7 cellular contexts compared by ENCODE assay signal in genomic region chr7:75182354-75183026, GRCh38.
DNase-seq lines count a peak whose midpoint lies in the region; ATAC-seq and TF ChIP-seq lines count a peak whose summit lies in the region.
"Not testable (repeated sequence)": the region's sequence is repeated elsewhere in the genome, so short reads cannot be mapped to it uniquely, and the experiment has no call there.

No MANE protein-coding gene starts in this region.

- not testable (repeated sequence) for H3K4me1 Mint-ChIP-seq in activated B cell treated with CpG ODN at 0.5 μM for 24 hours

- not testable (repeated sequence) for H3K4me3 Mint-ChIP-seq in activated B cell treated with CpG ODN at 0.5 μM for 24 hours

- not testable (repeated sequence) for TF ChIP-seq CTCF in DND-41 (IDR thresholded peaks at IDR 0.05; ENCODE audit: borderline replicate concordance, extremely low read depth, low read length, poor library complexity, severe bottlenecking); activated B cell treated with CpG ODN at 0.5 μM for 24 hours (IDR thresholded peaks at IDR 0.05); heart right ventricle (IDR thresholded peaks at IDR 0.05)

- H3K27ac ChIP-seq in DND-41 (ENCODE audit: low read length); heart right ventricle: not testable (repeated sequence)

- POLR2A ChIA-PET in activated B cell treated with CpG ODN at 0.5 μM for 24 hours (lab: Charles Lee), result not testable (repeated sequence)

- ATAC-seq in DND-41 (ENCODE audit: insufficient read depth, low read depth) (peak; percentile 19; the same call in 1 of the 3 replicates), GM19351 (IDR thresholded peaks at IDR 0.05; ENCODE audit: unreplicated experiment) (peak; percentile 28), HG02759 (IDR thresholded peaks at IDR 0.05; ENCODE audit: unreplicated experiment) (peak; percentile 32), HG03045 (IDR thresholded peaks at IDR 0.05; ENCODE audit: unreplicated experiment) (peak; percentile 33), HG03571 (IDR thresholded peaks at IDR 0.05; ENCODE audit: unreplicated experiment) (peak; percentile 47), activated B cell treated with CpG ODN at 0.5 μM for 24 hours (ENCODE audit: low read depth) (peak; percentile 29), heart right ventricle (peak in 7 of 8 donors; percentile 5 to 75 (median 43))

- not testable (repeated sequence) for H3K27ac Mint-ChIP-seq in activated B cell treated with CpG ODN at 0.5 μM for 24 hours

- H3K9ac ChIP-seq in DND-41 (ENCODE audit: low read depth, low read length), result not testable (repeated sequence)

- H3K4me1 ChIP-seq in DND-41 (ENCODE audit: insufficient read depth, low read length); heart right ventricle: not testable (repeated sequence)

- H3K27me3 Mint-ChIP-seq in activated B cell treated with CpG ODN at 0.5 μM for 24 hours, result not testable (repeated sequence)

- H2AFZ ChIP-seq in DND-41 (ENCODE audit: low read depth, low read length), result not testable (repeated sequence)

- H3K36me3 Mint-ChIP-seq in activated B cell treated with CpG ODN at 0.5 μM for 24 hours (ENCODE audit: low read depth), result not testable (repeated sequence)

- H3K36me3 ChIP-seq in DND-41 (ENCODE audit: insufficient read depth, low read length); heart right ventricle: not testable (repeated sequence)

- H3K9me3 ChIP-seq in DND-41 (ENCODE audit: insufficient read depth, low read length, severe bottlenecking); heart right ventricle: not testable (repeated sequence)

- H3K27me3 ChIP-seq in DND-41 (ENCODE audit: insufficient read depth, low read length, poor library complexity); heart right ventricle: not testable (repeated sequence)

- H3K79me2 ChIP-seq in DND-41 (ENCODE audit: insufficient read depth, low read length), result not testable (repeated sequence)

- intact Hi-C loops in activated B cell treated with CpG ODN at 0.5 μM for 24 hours (cut with micrococcal nuclease); heart right ventricle (cut with DNase I): not testable (repeated sequence)

- CTCF ChIA-PET in activated B cell treated with CpG ODN at 0.5 μM for 24 hours (lab: Charles Lee), result not testable (repeated sequence)

- DNase-seq in DND-41, activated B cell treated with CpG ODN at 0.5 μM for 24 hours, heart right ventricle: not testable (repeated sequence)

- WGBS in heart right ventricle, 2 donors, result 80 to 89% methylated on average over 2 of the region's 14 CpGs

- not testable (repeated sequence) for H4K20me1 ChIP-seq in DND-41 (ENCODE audit: insufficient read depth, low read length)

- not testable (repeated sequence) for H3K9me3 Mint-ChIP-seq in activated B cell treated with CpG ODN at 0.5 μM for 24 hours

- not testable (repeated sequence) for H3K4me2 ChIP-seq in DND-41 (ENCODE audit: insufficient read depth, low read length)

- not testable (repeated sequence) for H3K4me3 ChIP-seq in DND-41 (ENCODE audit: low read depth in 1 of 2, low read length in 2 of 2); heart right ventricle
